ENCODE assay signal across 11 cellular contexts in genomic region chr17:30554839-30555751, GRCh38.
DNase-seq lines count a peak whose midpoint lies in the region; ATAC-seq and TF ChIP-seq lines count a peak whose summit lies in the region.
"Had no signal": no experiment of that assay in that cellular context is flagged by ENCODE, and none has a peak within 500 bp of the region (broad histone marks: within the 10 kb centered on the region; RNA-seq: fewer than 3 reads in every experiment).

No MANE protein-coding gene starts in this region.

- 63 to 85% (median 75%) methylated on average over 9 to 20 of the region's 20 CpGs for WGBS in stomach, 5 donors

- no peaks in the 10 kb centered on the region for H3K27me3 ChIP-seq in OCI-LY3 (ENCODE audit: low read depth, low read length)
- H3K27me3 ChIP-seq in stomach = no peaks in the 10 kb centered on the region
- H3K27me3 ChIP-seq: adrenal gland had no signal

- H3K27me3 Mint-ChIP-seq in activated T-cell treated with anti-CD3 and anti-CD28 coated beads, Interleukin-2, amount 50 U/mL, for 72 hours (ENCODE audit: low read depth) = no peaks in the 10 kb centered on the region

- intact Hi-C loops in stomach (cut with DNase I; ENCODE audit: low total_unique reads) = no loop called here

- H3K4me3 ChIP-seq in OCI-LY3 (ENCODE audit: low read length) (no peak overlapping the region), fibroblast of pulmonary artery (replicated peaks; ENCODE audit: low read depth, low read length) (no peak overlapping the region), stomach (no peak overlapping the region)
- H3K4me3 ChIP-seq: adrenal gland had no signal

- peaks cover 6% of the 10 kb centered on the region for H3K4me1 Mint-ChIP-seq in activated T-cell treated with anti-CD3 and anti-CD28 coated beads, Interleukin-2, amount 50 U/mL, for 72 hours (ENCODE audit: low read depth)

- ATAC-seq in activated T-cell treated with anti-CD3 and anti-CD28 coated beads, Interleukin-2, amount 50 U/mL, for 72 hours (replicated peaks in 1 of 2) = no peak
- no peak for ATAC-seq in GM19463 (IDR thresholded peaks at IDR 0.05; ENCODE audit: unreplicated experiment)
- ATAC-seq in HG02938 (IDR thresholded peaks at IDR 0.05; ENCODE audit: unreplicated experiment) = no peak
- ATAC-seq: left lobe of liver had no signal

- no peaks in the 10 kb centered on the region for H3K9me3 Mint-ChIP-seq in activated T-cell treated with anti-CD3 and anti-CD28 coated beads, Interleukin-2, amount 50 U/mL, for 72 hours

- H3K9me3 ChIP-seq in OCI-LY3 (ENCODE audit: insufficient read depth, low read length) (no peaks in the 10 kb centered on the region), stomach (no peaks in the 10 kb centered on the region)
- H3K9me3 ChIP-seq: adrenal gland had no signal

- H3K36me3 Mint-ChIP-seq in activated T-cell treated with anti-CD3 and anti-CD28 coated beads, Interleukin-2, amount 50 U/mL, for 72 hours (ENCODE audit: insufficient read depth in 2 of 2) = no peaks in the 10 kb centered on the region

- H3K79me2 ChIP-seq in OCI-LY3 (ENCODE audit: low read length) = no peaks in the 10 kb centered on the region

- no peak overlapping the region for H3K27ac Mint-ChIP-seq in activated T-cell treated with anti-CD3 and anti-CD28 coated beads, Interleukin-2, amount 50 U/mL, for 72 hours

- peak; percentile 25; the same call in 1 of the 2 replicates for TF ChIP-seq CTCF in OCI-LY3 (IDR thresholded peaks at IDR 0.05; ENCODE audit: low read depth, low read length)
- TF ChIP-seq CTCF in fibroblast of pulmonary artery (IDR thresholded peaks at IDR 0.05; ENCODE audit: low read length, missing control alignments) = peak; percentile 33
- TF ChIP-seq CTCF in stomach (IDR thresholded peaks at IDR 0.05) = no peak

- no peaks in the 10 kb centered on the region for H4K20me1 ChIP-seq in OCI-LY3 (ENCODE audit: insufficient read depth, low read length)

- DNase-seq in activated T-cell treated with anti-CD3 and anti-CD28 coated beads, Interleukin-2, amount 50 U/mL, for 48 hours = peak; percentile 18 to 20
- no peak for DNase-seq in activated T-cell treated with anti-CD3 and anti-CD28 coated beads, Interleukin-2, amount 50 U/mL, for 72 hours
- DNase-seq in fibroblast of pulmonary artery (ENCODE audit: low read depth) = peak; percentile 42
- DNase-seq in stomach = peak; percentile 26
- DNase-seq in caudate nucleus (lab: John Stamatoyannopoulos, UW) = no peak
- DNase-seq: COR-L47 had no signal

- H2AFZ ChIP-seq in OCI-LY3 (ENCODE audit: low read depth, low read length) = no peak overlapping the region

- no peak overlapping the region for H3K4me3 Mint-ChIP-seq in activated T-cell treated with anti-CD3 and anti-CD28 coated beads, Interleukin-2, amount 50 U/mL, for 72 hours

- H3K36me3 ChIP-seq in OCI-LY3 (replicated peaks; ENCODE audit: low read depth, low read length) = no peaks in the 10 kb centered on the region
- no peaks in the 10 kb centered on the region for H3K36me3 ChIP-seq in stomach
- H3K36me3 ChIP-seq: adrenal gland had no signal

- no peak overlapping the region for H3K27ac ChIP-seq in OCI-LY3 (ENCODE audit: low read length)
- H3K27ac ChIP-seq in stomach = no peak overlapping the region
- no peak overlapping the region for H3K27ac ChIP-seq in caudate nucleus (ENCODE audit: low read depth, low read length)
- H3K27ac ChIP-seq: adrenal gland had no signal

- H3K9ac ChIP-seq in OCI-LY3 (ENCODE audit: low read length) = no peak overlapping the region

- H3K4me2 ChIP-seq in OCI-LY3 (ENCODE audit: low read length) = no peak overlapping the region

- TF ChIP-seq EP300 in stomach (IDR thresholded peaks at IDR 0.05) = no peak

- no peak for TF ChIP-seq POLR2A in stomach (IDR thresholded peaks at IDR 0.05)

- H3K4me1 ChIP-seq in OCI-LY3 (ENCODE audit: low read length) (peaks cover 23% of the 10 kb centered on the region), stomach (no peaks in the 10 kb centered on the region)
- H3K4me1 ChIP-seq: adrenal gland had no signal

Comparison
In these comparisons a context has a peak if more than half of its experiments do, and no peak if none do; other contexts are left out.
1. DNase-seq: peak in activated T-cell treated with anti-CD3 and anti-CD28 coated beads, Interleukin-2, amount 50 U/mL, for 48 hours (2 of 2), fibroblast of pulmonary artery (single experiment) and stomach (single experiment); none in activated T-cell treated with anti-CD3 and anti-CD28 coated beads, Interleukin-2, amount 50 U/mL, for 72 hours (0 of 2) and caudate nucleus (0 of 61).
2. CTCF ChIP-seq: peak in OCI-LY3 (single experiment) and fibroblast of pulmonary artery (single experiment); none in stomach (0 of 7).